8 cellular contexts compared by ENCODE assay signal in genomic region chr18:61502472-61502871, GRCh38.
DNase-seq lines count a peak whose midpoint lies in the region; FAIRE-seq and TF ChIP-seq lines count a peak whose summit lies in the region.

No MANE protein-coding gene starts in this region.

- POLR2A ChIA-PET in activated CD4-positive, alpha-beta memory T cell treated with anti-CD3 and anti-CD28 coated beads for 36 hours (lab: Charles Lee) = no interaction called here

- no peaks in the 10 kb centered on the region for H3K9me3 Mint-ChIP-seq in activated CD4-positive, alpha-beta memory T cell treated with anti-CD3 and anti-CD28 coated beads for 36 hours

- H3K4me1 Mint-ChIP-seq in activated CD4-positive, alpha-beta memory T cell treated with anti-CD3 and anti-CD28 coated beads for 36 hours (ENCODE audit: low read depth) = no peaks in the 10 kb centered on the region

- no peaks in the 10 kb centered on the region for H3K36me3 Mint-ChIP-seq in activated CD4-positive, alpha-beta memory T cell treated with anti-CD3 and anti-CD28 coated beads for 36 hours

- no peak overlapping the region for H3K4me3 Mint-ChIP-seq in activated CD4-positive, alpha-beta memory T cell treated with anti-CD3 and anti-CD28 coated beads for 36 hours

- H3K4me3 ChIP-seq in AG10803 (ENCODE audit: low read length) = no peak overlapping the region

- H3K27ac Mint-ChIP-seq in activated CD4-positive, alpha-beta memory T cell treated with anti-CD3 and anti-CD28 coated beads for 36 hours = no peak overlapping the region

- TF ChIP-seq CTCF in AG10803 (conservative IDR thresholded peaks at IDR 0.05; ENCODE audit: low read length) = peak; percentile 88

- peak; percentile 83 for FAIRE-seq in GM18507 (lab: Jason Lieb, UNC)

- DNase-seq in AG10803 (ENCODE audit: low read depth) = peak; percentile 63
- peak; percentile 2 for DNase-seq in GM18507 (ENCODE audit: extremely low spot score, insufficient read length, low read depth)
- DNase-seq in KG1 (lab: John Stamatoyannopoulos, UW) = peak; percentile 8
- peak; percentile 40 for DNase-seq in RPMI7951 (ENCODE audit: low read depth)
- peak; percentile 66 for DNase-seq in epidermal melanocyte (ENCODE audit: insufficient read length, low spot score)
- DNase-seq in middle frontal gyrus (ENCODE audit: extremely low spot score, low spot score) = peak; percentile 81
- no peak for DNase-seq in activated CD4-positive, alpha-beta memory T cell treated with anti-CD3 and anti-CD28 coated beads for 36 hours
- DNase-seq in activated CD4-positive, CD25-positive, alpha-beta regulatory T cell (lab: John Stamatoyannopoulos, UW) = no peak

- CTCF ChIA-PET in activated CD4-positive, alpha-beta memory T cell treated with anti-CD3 and anti-CD28 coated beads for 36 hours (lab: Charles Lee) = interaction anchor here (1.0 to 4.6 kb wide), 6 partner anchors 9 to 1515 kb away, joined by 3 to 28 read pairs (median 5); no protein-coding TSS in a partner anchor

- H3K27me3 Mint-ChIP-seq in activated CD4-positive, alpha-beta memory T cell treated with anti-CD3 and anti-CD28 coated beads for 36 hours = peaks cover 10% of the 10 kb centered on the region

- intact Hi-C loops in activated CD4-positive, alpha-beta memory T cell treated with anti-CD3 and anti-CD28 coated beads for 36 hours (cut with micrococcal nuclease) = loop anchor here (2.0 to 5.0 kb wide), 2 partner anchors 180 to 414 kb away; no protein-coding TSS in a partner anchor

Comparison
In these comparisons a context has a peak if more than half of its experiments do, and no peak if none do; other contexts are left out.
1. DNase-seq: peak in AG10803 (single experiment), GM18507 (single experiment), KG1 (single experiment), RPMI7951 (single experiment), epidermal melanocyte (single experiment) and middle frontal gyrus (single experiment); none in activated CD4-positive, alpha-beta memory T cell treated with anti-CD3 and anti-CD28 coated beads for 36 hours (single experiment) and activated CD4-positive, CD25-positive, alpha-beta regulatory T cell (0 of 4).